1 cellular context compared by ENCODE assay signal in the genomic region with DNA sequence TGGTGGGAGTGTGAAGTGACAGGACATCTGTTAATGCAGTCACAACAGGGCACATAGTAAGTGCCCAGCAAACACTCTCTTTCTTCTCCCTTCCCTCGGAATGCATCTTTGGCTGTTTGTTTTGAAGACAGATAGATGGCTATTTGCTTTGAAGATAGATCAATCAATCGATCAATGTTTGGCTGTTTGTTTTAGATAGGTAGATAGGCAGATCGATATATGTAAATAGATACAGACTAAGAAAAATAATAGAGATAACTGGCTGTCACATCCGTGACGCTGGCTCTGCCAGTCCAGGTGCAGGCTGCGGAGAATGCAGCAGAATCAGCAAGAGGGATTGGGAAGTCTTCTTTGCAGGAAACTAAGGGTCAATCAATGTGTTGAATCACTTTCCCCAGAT.
TF ChIP-seq lines count a peak whose summit lies in the region.

No MANE protein-coding gene starts in this region.

TF ChIP-seq in HepG2, 621 proteins besides CTCF, POLR2A, EP300 and RAD21 (continued from another document and continues in another):
- TF ChIP-seq, protein P1, sequence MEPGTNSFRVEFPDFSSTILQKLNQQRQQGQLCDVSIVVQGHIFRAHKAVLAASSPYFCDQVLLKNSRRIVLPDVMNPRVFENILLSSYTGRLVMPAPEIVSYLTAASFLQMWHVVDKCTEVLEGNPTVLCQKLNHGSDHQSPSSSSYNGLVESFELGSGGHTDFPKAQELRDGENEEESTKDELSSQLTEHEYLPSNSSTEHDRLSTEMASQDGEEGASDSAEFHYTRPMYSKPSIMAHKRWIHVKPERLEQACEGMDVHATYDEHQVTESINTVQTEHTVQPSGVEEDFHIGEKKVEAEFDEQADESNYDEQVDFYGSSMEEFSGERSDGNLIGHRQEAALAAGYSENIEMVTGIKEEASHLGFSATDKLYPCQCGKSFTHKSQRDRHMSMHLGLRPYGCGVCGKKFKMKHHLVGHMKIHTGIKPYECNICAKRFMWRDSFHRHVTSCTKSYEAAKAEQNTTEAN (CRISPR knock-in tag; conservative IDR thresholded peaks at IDR 0.05), result no peak
- TF ChIP-seq NFIB (CRISPR knock-in tag; IDR thresholded peaks at IDR 0.05; ENCODE audit: borderline replicate concordance), result no peak
- TF ChIP-seq ZNF530 (CRISPR knock-in tag; IDR thresholded peaks at IDR 0.05; ENCODE audit: low read depth), result no peak
- no peak for TF ChIP-seq NFE2L1 (CRISPR knock-in tag; IDR thresholded peaks at IDR 0.05; ENCODE audit: borderline replicate concordance)
- TF ChIP-seq ZNF367 (CRISPR knock-in tag; IDR thresholded peaks at IDR 0.05; ENCODE audit: borderline replicate concordance), result no peak
- TF ChIP-seq ZNF441 (CRISPR knock-in tag; IDR thresholded peaks at IDR 0.05; ENCODE audit: borderline replicate concordance), result no peak
- peak; percentile 92 for TF ChIP-seq GATA4 (IDR thresholded peaks at IDR 0.05; ENCODE audit: borderline replicate concordance, low read depth)
- no peak for TF ChIP-seq ATF7 (IDR thresholded peaks at IDR 0.05)
- no peak for TF ChIP-seq ATF7 (CRISPR knock-in tag; IDR thresholded peaks at IDR 0.05)
- no peak for TF ChIP-seq IRX3 (CRISPR knock-in tag; IDR thresholded peaks at IDR 0.05; ENCODE audit: borderline replicate concordance, low read depth)
- TF ChIP-seq KMT2A (CRISPR knock-in tag; IDR thresholded peaks at IDR 0.05), result no peak
- no peak for TF ChIP-seq ZNF629 (CRISPR knock-in tag; conservative IDR thresholded peaks at IDR 0.05)
- TF ChIP-seq, protein P2, sequence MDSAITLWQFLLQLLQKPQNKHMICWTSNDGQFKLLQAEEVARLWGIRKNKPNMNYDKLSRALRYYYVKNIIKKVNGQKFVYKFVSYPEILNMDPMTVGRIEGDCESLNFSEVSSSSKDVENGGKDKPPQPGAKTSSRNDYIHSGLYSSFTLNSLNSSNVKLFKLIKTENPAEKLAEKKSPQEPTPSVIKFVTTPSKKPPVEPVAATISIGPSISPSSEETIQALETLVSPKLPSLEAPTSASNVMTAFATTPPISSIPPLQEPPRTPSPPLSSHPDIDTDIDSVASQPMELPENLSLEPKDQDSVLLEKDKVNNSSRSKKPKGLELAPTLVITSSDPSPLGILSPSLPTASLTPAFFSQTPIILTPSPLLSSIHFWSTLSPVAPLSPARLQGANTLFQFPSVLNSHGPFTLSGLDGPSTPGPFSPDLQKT (CRISPR knock-in tag; IDR thresholded peaks at IDR 0.05; ENCODE audit: borderline replicate concordance), result no peak
- no peak for TF ChIP-seq ZNF557 (CRISPR knock-in tag; IDR thresholded peaks at IDR 0.05)
- no peak for TF ChIP-seq GTF2F1 (IDR thresholded peaks at IDR 0.05; ENCODE audit: low read length)
- TF ChIP-seq, protein P3, sequence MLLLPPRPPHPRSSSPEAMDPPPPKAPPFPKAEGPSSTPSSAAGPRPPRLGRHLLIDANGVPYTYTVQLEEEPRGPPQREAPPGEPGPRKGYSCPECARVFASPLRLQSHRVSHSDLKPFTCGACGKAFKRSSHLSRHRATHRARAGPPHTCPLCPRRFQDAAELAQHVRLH (CRISPR knock-in tag; IDR thresholded peaks at IDR 0.05; ENCODE audit: borderline replicate concordance, low read depth), result no peak
- no peak for TF ChIP-seq ZNF879 (CRISPR knock-in tag; IDR thresholded peaks at IDR 0.05)
- TF ChIP-seq, protein P4, sequence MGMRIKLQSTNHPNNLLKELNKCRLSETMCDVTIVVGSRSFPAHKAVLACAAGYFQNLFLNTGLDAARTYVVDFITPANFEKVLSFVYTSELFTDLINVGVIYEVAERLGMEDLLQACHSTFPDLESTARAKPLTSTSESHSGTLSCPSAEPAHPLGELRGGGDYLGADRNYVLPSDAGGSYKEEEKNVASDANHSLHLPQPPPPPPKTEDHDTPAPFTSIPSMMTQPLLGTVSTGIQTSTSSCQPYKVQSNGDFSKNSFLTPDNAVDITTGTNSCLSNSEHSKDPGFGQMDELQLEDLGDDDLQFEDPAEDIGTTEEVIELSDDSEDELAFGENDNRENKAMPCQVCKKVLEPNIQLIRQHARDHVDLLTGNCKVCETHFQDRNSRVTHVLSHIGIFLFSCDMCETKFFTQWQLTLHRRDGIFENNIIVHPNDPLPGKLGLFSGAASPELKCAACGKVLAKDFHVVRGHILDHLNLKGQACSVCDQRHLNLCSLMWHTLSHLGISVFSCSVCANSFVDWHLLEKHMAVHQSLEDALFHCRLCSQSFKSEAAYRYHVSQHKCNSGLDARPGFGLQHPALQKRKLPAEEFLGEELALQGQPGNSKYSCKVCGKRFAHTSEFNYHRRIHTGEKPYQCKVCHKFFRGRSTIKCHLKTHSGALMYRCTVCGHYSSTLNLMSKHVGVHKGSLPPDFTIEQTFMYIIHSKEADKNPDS (CRISPR knock-in tag; IDR thresholded peaks at IDR 0.05), result no peak
- no peak for TF ChIP-seq THYN1 (CRISPR knock-in tag; IDR thresholded peaks at IDR 0.05; ENCODE audit: borderline replicate concordance, low read depth)
- peak; percentile 83 for TF ChIP-seq RXRB (CRISPR knock-in tag; IDR thresholded peaks at IDR 0.05; ENCODE audit: borderline replicate concordance)
- peak; percentile 70; the same call in 1 of the 2 replicates for TF ChIP-seq MED1 (CRISPR knock-in tag; IDR thresholded peaks at IDR 0.05)
- peak; percentile 97 for TF ChIP-seq GATAD2A (CRISPR knock-in tag; IDR thresholded peaks at IDR 0.05)
- no peak for TF ChIP-seq SRSF4 (IDR thresholded peaks at IDR 0.05; ENCODE audit: low read depth, low read length, poor library complexity, severe bottlenecking)
- peak; percentile 48 for TF ChIP-seq HNF4A (CRISPR knock-in tag; IDR thresholded peaks at IDR 0.05)
- no peak for TF ChIP-seq ZNF724P (CRISPR knock-in tag; IDR thresholded peaks at IDR 0.05; ENCODE audit: borderline replicate concordance)
- TF ChIP-seq NFYC (CRISPR knock-in tag; IDR thresholded peaks at IDR 0.05), result no peak
- TF ChIP-seq, protein P5, sequence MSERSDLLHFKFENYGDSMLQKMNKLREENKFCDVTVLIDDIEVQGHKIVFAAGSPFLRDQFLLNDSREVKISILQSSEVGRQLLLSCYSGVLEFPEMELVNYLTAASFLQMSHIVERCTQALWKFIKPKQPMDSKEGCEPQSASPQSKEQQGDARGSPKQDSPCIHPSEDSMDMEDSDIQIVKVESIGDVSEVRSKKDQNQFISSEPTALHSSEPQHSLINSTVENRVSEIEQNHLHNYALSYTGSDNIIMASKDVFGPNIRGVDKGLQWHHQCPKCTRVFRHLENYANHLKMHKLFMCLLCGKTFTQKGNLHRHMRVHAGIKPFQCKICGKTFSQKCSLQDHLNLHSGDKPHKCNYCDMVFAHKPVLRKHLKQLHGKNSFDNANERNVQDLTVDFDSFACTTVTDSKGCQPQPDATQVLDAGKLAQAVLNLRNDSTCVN (CRISPR knock-in tag; IDR thresholded peaks at IDR 0.05; ENCODE audit: borderline replicate concordance), result no peak
- no peak for TF ChIP-seq ZNF343 (CRISPR knock-in tag; IDR thresholded peaks at IDR 0.05)
- TF ChIP-seq ZNF20 (CRISPR knock-in tag; IDR thresholded peaks at IDR 0.05), result no peak
- TF ChIP-seq NR2C2 (CRISPR knock-in tag; IDR thresholded peaks at IDR 0.05; ENCODE audit: borderline replicate concordance), result no peak
- no peak for TF ChIP-seq REL (CRISPR knock-in tag; conservative IDR thresholded peaks at IDR 0.05)
- no peak for TF ChIP-seq ZNF256 (CRISPR knock-in tag; conservative IDR thresholded peaks at IDR 0.05)
- no peak for TF ChIP-seq ZNF264 (CRISPR knock-in tag; IDR thresholded peaks at IDR 0.05)
- no peak for TF ChIP-seq ZZZ3 (CRISPR knock-in tag; IDR thresholded peaks at IDR 0.05; ENCODE audit: borderline replicate concordance)
- TF ChIP-seq ZNF772 (CRISPR knock-in tag; IDR thresholded peaks at IDR 0.05), result no peak
- TF ChIP-seq ZNF709 (CRISPR knock-in tag; IDR thresholded peaks at IDR 0.05), result no peak
- no peak for TF ChIP-seq ZNF672 (CRISPR knock-in tag; IDR thresholded peaks at IDR 0.05)
- TF ChIP-seq, protein P6, sequence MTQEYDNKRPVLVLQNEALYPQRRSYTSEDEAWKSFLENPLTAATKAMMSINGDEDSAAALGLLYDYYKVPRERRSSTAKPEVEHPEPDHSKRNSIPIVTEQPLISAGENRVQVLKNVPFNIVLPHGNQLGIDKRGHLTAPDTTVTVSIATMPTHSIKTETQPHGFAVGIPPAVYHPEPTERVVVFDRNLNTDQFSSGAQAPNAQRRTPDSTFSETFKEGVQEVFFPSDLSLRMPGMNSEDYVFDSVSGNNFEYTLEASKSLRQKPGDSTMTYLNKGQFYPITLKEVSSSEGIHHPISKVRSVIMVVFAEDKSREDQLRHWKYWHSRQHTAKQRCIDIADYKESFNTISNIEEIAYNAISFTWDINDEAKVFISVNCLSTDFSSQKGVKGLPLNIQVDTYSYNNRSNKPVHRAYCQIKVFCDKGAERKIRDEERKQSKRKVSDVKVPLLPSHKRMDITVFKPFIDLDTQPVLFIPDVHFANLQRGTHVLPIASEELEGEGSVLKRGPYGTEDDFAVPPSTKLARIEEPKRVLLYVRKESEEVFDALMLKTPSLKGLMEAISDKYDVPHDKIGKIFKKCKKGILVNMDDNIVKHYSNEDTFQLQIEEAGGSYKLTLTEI (CRISPR knock-in tag; conservative IDR thresholded peaks at IDR 0.05), result no peak
- TF ChIP-seq ZSCAN9 (CRISPR knock-in tag; IDR thresholded peaks at IDR 0.05; ENCODE audit: borderline replicate concordance), result no peak
- TF ChIP-seq NKX3-1 (CRISPR knock-in tag; IDR thresholded peaks at IDR 0.05), result no peak
- no peak for TF ChIP-seq ZKSCAN5 (CRISPR knock-in tag; IDR thresholded peaks at IDR 0.05)
- TF ChIP-seq ZNF446 (CRISPR knock-in tag; IDR thresholded peaks at IDR 0.05), result no peak
- TF ChIP-seq, protein P7, sequence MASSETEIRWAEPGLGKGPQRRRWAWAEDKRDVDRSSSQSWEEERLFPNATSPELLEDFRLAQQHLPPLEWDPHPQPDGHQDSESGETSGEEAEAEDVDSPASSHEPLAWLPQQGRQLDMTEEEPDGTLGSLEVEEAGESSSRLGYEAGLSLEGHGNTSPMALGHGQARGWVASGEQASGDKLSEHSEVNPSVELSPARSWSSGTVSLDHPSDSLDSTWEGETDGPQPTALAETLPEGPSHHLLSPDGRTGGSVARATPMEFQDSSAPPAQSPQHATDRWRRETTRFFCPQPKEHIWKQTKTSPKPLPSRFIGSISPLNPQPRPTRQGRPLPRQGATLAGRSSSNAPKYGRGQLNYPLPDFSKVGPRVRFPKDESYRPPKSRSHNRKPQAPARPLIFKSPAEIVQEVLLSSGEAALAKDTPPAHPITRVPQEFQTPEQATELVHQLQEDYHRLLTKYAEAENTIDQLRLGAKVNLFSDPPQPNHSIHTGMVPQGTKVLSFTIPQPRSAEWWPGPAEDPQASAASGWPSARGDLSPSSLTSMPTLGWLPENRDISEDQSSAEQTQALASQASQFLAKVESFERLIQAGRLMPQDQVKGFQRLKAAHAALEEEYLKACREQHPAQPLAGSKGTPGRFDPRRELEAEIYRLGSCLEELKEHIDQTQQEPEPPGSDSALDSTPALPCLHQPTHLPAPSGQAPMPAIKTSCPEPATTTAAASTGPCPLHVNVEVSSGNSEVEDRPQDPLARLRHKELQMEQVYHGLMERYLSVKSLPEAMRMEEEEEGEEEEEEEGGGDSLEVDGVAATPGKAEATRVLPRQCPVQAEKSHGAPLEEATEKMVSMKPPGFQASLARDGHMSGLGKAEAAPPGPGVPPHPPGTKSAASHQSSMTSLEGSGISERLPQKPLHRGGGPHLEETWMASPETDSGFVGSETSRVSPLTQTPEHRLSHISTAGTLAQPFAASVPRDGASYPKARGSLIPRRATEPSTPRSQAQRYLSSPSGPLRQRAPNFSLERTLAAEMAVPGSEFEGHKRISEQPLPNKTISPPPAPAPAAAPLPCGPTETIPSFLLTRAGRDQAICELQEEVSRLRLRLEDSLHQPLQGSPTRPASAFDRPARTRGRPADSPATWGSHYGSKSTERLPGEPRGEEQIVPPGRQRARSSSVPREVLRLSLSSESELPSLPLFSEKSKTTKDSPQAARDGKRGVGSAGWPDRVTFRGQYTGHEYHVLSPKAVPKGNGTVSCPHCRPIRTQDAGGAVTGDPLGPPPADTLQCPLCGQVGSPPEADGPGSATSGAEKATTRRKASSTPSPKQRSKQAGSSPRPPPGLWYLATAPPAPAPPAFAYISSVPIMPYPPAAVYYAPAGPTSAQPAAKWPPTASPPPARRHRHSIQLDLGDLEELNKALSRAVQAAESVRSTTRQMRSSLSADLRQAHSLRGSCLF (CRISPR knock-in tag; IDR thresholded peaks at IDR 0.05; ENCODE audit: borderline replicate concordance), result no peak
- no peak for TF ChIP-seq ATM (IDR thresholded peaks at IDR 0.05; ENCODE audit: borderline replicate concordance)
- TF ChIP-seq ZNF354B (CRISPR knock-in tag; IDR thresholded peaks at IDR 0.05), result no peak
- no peak for TF ChIP-seq KLF13 (CRISPR knock-in tag; IDR thresholded peaks at IDR 0.05)
- TF ChIP-seq ZNF569 (CRISPR knock-in tag; IDR thresholded peaks at IDR 0.05; ENCODE audit: borderline replicate concordance), result 0 out of 2 replicates have a peak, but pooled peaks have one; percentile 56
- TF ChIP-seq PAF1 (CRISPR knock-in tag; IDR thresholded peaks at IDR 0.05), result no peak
- no peak for TF ChIP-seq RAD51 (IDR thresholded peaks at IDR 0.05; ENCODE audit: borderline replicate concordance)
- TF ChIP-seq U2AF2 (IDR thresholded peaks at IDR 0.05; ENCODE audit: low read depth, low read length), result no peak
- no peak for TF ChIP-seq FOSL1 (CRISPR knock-in tag; IDR thresholded peaks at IDR 0.05; ENCODE audit: borderline replicate concordance)
- TF ChIP-seq ZMAT3 (CRISPR knock-in tag; conservative IDR thresholded peaks at IDR 0.05), result no peak
- TF ChIP-seq HOXA3 (CRISPR knock-in tag; IDR thresholded peaks at IDR 0.05), result peak; percentile 49; the same call in 1 of the 2 replicates
- no peak for TF ChIP-seq ZNF788 (CRISPR knock-in tag; IDR thresholded peaks at IDR 0.05; ENCODE audit: borderline replicate concordance)
- no peak for TF ChIP-seq ZBTB1 (CRISPR knock-in tag; IDR thresholded peaks at IDR 0.05; ENCODE audit: borderline replicate concordance)
- TF ChIP-seq, protein P8, sequence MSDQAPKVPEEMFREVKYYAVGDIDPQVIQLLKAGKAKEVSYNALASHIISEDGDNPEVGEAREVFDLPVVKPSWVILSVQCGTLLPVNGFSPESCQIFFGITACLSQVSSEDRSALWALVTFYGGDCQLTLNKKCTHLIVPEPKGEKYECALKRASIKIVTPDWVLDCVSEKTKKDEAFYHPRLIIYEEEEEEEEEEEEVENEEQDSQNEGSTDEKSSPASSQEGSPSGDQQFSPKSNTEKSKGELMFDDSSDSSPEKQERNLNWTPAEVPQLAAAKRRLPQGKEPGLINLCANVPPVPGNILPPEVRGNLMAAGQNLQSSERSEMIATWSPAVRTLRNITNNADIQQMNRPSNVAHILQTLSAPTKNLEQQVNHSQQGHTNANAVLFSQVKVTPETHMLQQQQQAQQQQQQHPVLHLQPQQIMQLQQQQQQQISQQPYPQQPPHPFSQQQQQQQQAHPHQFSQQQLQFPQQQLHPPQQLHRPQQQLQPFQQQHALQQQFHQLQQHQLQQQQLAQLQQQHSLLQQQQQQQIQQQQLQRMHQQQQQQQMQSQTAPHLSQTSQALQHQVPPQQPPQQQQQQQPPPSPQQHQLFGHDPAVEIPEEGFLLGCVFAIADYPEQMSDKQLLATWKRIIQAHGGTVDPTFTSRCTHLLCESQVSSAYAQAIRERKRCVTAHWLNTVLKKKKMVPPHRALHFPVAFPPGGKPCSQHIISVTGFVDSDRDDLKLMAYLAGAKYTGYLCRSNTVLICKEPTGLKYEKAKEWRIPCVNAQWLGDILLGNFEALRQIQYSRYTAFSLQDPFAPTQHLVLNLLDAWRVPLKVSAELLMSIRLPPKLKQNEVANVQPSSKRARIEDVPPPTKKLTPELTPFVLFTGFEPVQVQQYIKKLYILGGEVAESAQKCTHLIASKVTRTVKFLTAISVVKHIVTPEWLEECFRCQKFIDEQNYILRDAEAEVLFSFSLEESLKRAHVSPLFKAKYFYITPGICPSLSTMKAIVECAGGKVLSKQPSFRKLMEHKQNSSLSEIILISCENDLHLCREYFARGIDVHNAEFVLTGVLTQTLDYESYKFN (CRISPR knock-in tag; conservative IDR thresholded peaks at IDR 0.05), result peak; percentile 94
